26 cellular contexts compared by ENCODE assay signal in genomic region chr4:187840814-187841213, GRCh38.
DNase-seq lines count a peak whose midpoint lies in the region; ATAC-seq and TF ChIP-seq lines count a peak whose summit lies in the region.
"Had no signal": no experiment of that assay in that cellular context is flagged by ENCODE, and none has a peak within 500 bp of the region (broad histone marks: within the 10 kb centered on the region; RNA-seq: fewer than 3 reads in every experiment).

No MANE protein-coding gene starts in this region.

- DNase-seq in ELR (ENCODE audit: low read depth) (peak; percentile 7), M059J (ENCODE audit: low read depth) (peak; percentile 61), brain microvascular endothelial cell (peak; percentile 31), mesenchymal stem cell (peak; percentile 10), SK-N-SH (no peak), inferior parietal cortex (ENCODE audit: extremely low spot score) (no peak)
- DNase-seq: activated CD4-positive, alpha-beta T cell treated with anti-CD3 and anti-CD28 coated beads for 4 hours; activated CD8-positive, alpha-beta memory T cell treated with anti-CD3 and anti-CD28 coated beads for 24 hours; activated T-cell treated with anti-CD3 and anti-CD28 coated beads for 4 hours; amniotic stem cell; hypothalamus; NCI-H1930; NCI-H2171 treated with DMSO at 0.1 percent for 48 hours; NCI-H526 treated with DMSO at 0.1 percent for 48 hours; ovary; SIG-M5; stimulated activated naive CD8-positive, alpha-beta T cell treated with anti-CD3 and anti-CD28 coated beads, Interleukin-15, Interleukin-2, amounts not matched to agents 100 U/mL and 50 U/mL, for 24 hours; uterus; WERI-Rb-1 had no signal

- TF ChIP-seq CTCF in brain microvascular endothelial cell (IDR thresholded peaks at IDR 0.05; ENCODE audit: low read depth, low read length, missing control alignments) (no peak), SK-N-SH (IDR thresholded peaks at IDR 0.05) (no peak)

- in situ Hi-C loops in brain microvascular endothelial cell (cut with HindIII; ENCODE audit: low pct_ligation_motif_present, low sequenced_read_pairs) = no loop called here

- H3K79me1 ChIP-seq in mesenchymal stem cell (replicated peaks; ENCODE audit: low read length, poor library complexity, severe bottlenecking) = no peaks in the 10 kb centered on the region

- no peak overlapping the region for H3K14ac ChIP-seq in mesenchymal stem cell (ENCODE audit: low read length in 2 of 2)

- H3K4me2 ChIP-seq in mesenchymal stem cell (ENCODE audit: low read length, poor library complexity, severe bottlenecking) = no peak overlapping the region
- no peak overlapping the region for H3K4me2 ChIP-seq in SK-N-SH
- H3K4me2 ChIP-seq: BLaER1 had no signal

- no peak overlapping the region for H2BK15ac ChIP-seq in mesenchymal stem cell (ENCODE audit: low read depth, poor library complexity, severe bottlenecking)

- no peak overlapping the region for H4K8ac ChIP-seq in mesenchymal stem cell (ENCODE audit: low read length)

- no peaks in the 10 kb centered on the region for H3F3A ChIP-seq in SK-N-SH (replicated peaks; ENCODE audit: insufficient read depth)

- H3K9ac ChIP-seq in mesenchymal stem cell (ENCODE audit: low read length) = no peak overlapping the region
- no peak overlapping the region for H3K9ac ChIP-seq in SK-N-SH
- H3K9ac ChIP-seq: BLaER1 had no signal

- CTCF ChIA-PET in SK-N-SH (lab: Yijun Ruan, JAX) = no interaction called here

- H2BK12ac ChIP-seq in mesenchymal stem cell (ENCODE audit: low read length in 2 of 2) = no peak overlapping the region

- no peaks in the 10 kb centered on the region for H3K9me2 ChIP-seq in SK-N-SH

- no peak overlapping the region for H3K23ac ChIP-seq in mesenchymal stem cell (ENCODE audit: low read length in 2 of 2)

- WGBS in mesenchymal stem cell = 63% methylated on average over 2 of the region's 2 CpGs
- 15% methylated on average over 2 of the region's 2 CpGs for WGBS in SK-N-SH (ENCODE audit: low lambda C conversion rate)

- H3K79me2 ChIP-seq in SK-N-SH (ENCODE audit: insufficient read depth) = no peaks in the 10 kb centered on the region

- H2AK5ac ChIP-seq in mesenchymal stem cell (ENCODE audit: low read length, severe bottlenecking) = no peak overlapping the region

- H3K9me3 ChIP-seq in mesenchymal stem cell (ENCODE audit: control insufficient read depth, low read length) (no peaks in the 10 kb centered on the region), SK-N-SH (no peaks in the 10 kb centered on the region)
- H3K9me3 ChIP-seq: BLaER1, HAP-1, ovary, thoracic aorta, uterus had no signal

- H3K4me3 ChIP-seq in brain microvascular endothelial cell (ENCODE audit: low read depth, low read length) = no peak overlapping the region
- no peak overlapping the region for H3K4me3 ChIP-seq in mesenchymal stem cell (ENCODE audit: insufficient read depth in 1 of 2, low read depth in 1 of 2, low read length in 2 of 2)
- H3K4me3 ChIP-seq in SK-N-SH (ENCODE audit: low read depth in 2 of 2, low read length in 1 of 2) = no peak overlapping the region
- H3K4me3 ChIP-seq: BLaER1, HAP-1, K562, ovary, skin epidermis, thoracic aorta, uterus had no signal

- no peaks in the 10 kb centered on the region for H4K20me1 ChIP-seq in SK-N-SH (ENCODE audit: insufficient read depth)
- H4K20me1 ChIP-seq: BLaER1 had no signal

- H4K91ac ChIP-seq in mesenchymal stem cell (ENCODE audit: low read length) = no peak overlapping the region

- no peak overlapping the region for H2BK120ac ChIP-seq in mesenchymal stem cell (ENCODE audit: low read depth, low read length)

- H3K36me3 ChIP-seq in brain microvascular endothelial cell (replicated peaks) = no peaks in the 10 kb centered on the region
- H3K36me3 ChIP-seq in mesenchymal stem cell (ENCODE audit: control insufficient read depth in 1 of 2, insufficient read depth in 2 of 2, low read depth in 1 of 2, low read length in 2 of 2) = no peaks in the 10 kb centered on the region
- no peaks in the 10 kb centered on the region for H3K36me3 ChIP-seq in SK-N-SH (replicated peaks in 1 of 2; ENCODE audit: control insufficient read depth in 1 of 2, insufficient read depth in 2 of 2, low read length in 1 of 2)
- H3K36me3 ChIP-seq: BLaER1, HAP-1, ovary, thoracic aorta, uterus, WERI-Rb-1 had no signal

- TF ChIP-seq RAD21 in SK-N-SH (IDR thresholded peaks at IDR 0.05; ENCODE audit: low read length) = no peak

- H3K27ac ChIP-seq in brain microvascular endothelial cell = no peak overlapping the region
- H3K27ac ChIP-seq in mesenchymal stem cell (ENCODE audit: low read length, poor library complexity, severe bottlenecking) = no peak overlapping the region
- H3K27ac ChIP-seq in SK-N-SH (ENCODE audit: low read depth in 2 of 2, low read length in 1 of 2) = no peak overlapping the region
- H3K27ac ChIP-seq: BLaER1, ovary, skin epidermis, thoracic aorta, uterus, WERI-Rb-1 had no signal

- H3K27me3 ChIP-seq in brain microvascular endothelial cell (replicated peaks) (no peaks in the 10 kb centered on the region), mesenchymal stem cell (ENCODE audit: control insufficient read depth in 1 of 2, insufficient read depth in 1 of 2, low read length in 2 of 2) (no peaks in the 10 kb centered on the region), SK-N-SH (ENCODE audit: insufficient read depth) (no peaks in the 10 kb centered on the region)
- H3K27me3 ChIP-seq: BLaER1, ovary, uterus had no signal

- TF ChIP-seq EP300 in SK-N-SH (IDR thresholded peaks at IDR 0.05; ENCODE audit: borderline replicate concordance in 1 of 2, low read depth in 1 of 2, low read length in 1 of 2) = no peak

- H2AFZ ChIP-seq in mesenchymal stem cell (ENCODE audit: low read depth, low read length) (no peak overlapping the region), SK-N-SH (ENCODE audit: low read depth) (no peak overlapping the region)

- H3K18ac ChIP-seq in mesenchymal stem cell (ENCODE audit: low read depth in 1 of 2, low read length in 2 of 2) = no peak overlapping the region

- H3K4me1 ChIP-seq in mesenchymal stem cell (ENCODE audit: control insufficient read depth, insufficient read depth, low read depth, low read length) = no peaks in the 10 kb centered on the region
- H3K4me1 ChIP-seq in SK-N-SH (ENCODE audit: control insufficient read depth in 1 of 2, insufficient read depth in 2 of 2, low read depth in 1 of 2, low read length in 1 of 2) = no peaks in the 10 kb centered on the region
- H3K4me1 ChIP-seq: BLaER1, HAP-1, uterus had no signal

- POLR2A ChIA-PET in SK-N-SH (lab: Yijun Ruan, JAX) = no interaction called here

- no peak overlapping the region for H2BK5ac ChIP-seq in mesenchymal stem cell (ENCODE audit: low read depth, low read length, poor library complexity, severe bottlenecking)

- ATAC-seq in GM21529 (IDR thresholded peaks at IDR 0.05; ENCODE audit: unreplicated experiment) = no peak
- ATAC-seq: K562; Panc1; stimulated activated naive CD8-positive, alpha-beta T cell treated with anti-CD3 and anti-CD28 coated beads, Interleukin-15, Interleukin-2, amounts not matched to agents 100 U/mL and 50 U/mL, for 24 hours had no signal

- no peak overlapping the region for H3K4ac ChIP-seq in mesenchymal stem cell (ENCODE audit: low read depth in 1 of 2, low read length in 2 of 2)

TF ChIP-seq in SK-N-SH, 30 proteins besides CTCF, POLR2A, EP300 and RAD21 (continues in another document):
- TF ChIP-seq FOXJ3 (CRISPR knock-in tag; IDR thresholded peaks at IDR 0.05) (no peak), FOSL2 (IDR thresholded peaks at IDR 0.05; ENCODE audit: borderline replicate concordance, low read depth) (no peak), YY1 (IDR thresholded peaks at IDR 0.05; ENCODE audit: low read depth) (no peak), USF1 (IDR thresholded peaks at IDR 0.05; ENCODE audit: borderline replicate concordance, low read depth) (no peak), FOXM1 (IDR thresholded peaks at IDR 0.05; ENCODE audit: low read depth) (no peak), TCF12 (IDR thresholded peaks at IDR 0.05) (no peak), EZH2phosphoT487 (IDR thresholded peaks at IDR 0.05; ENCODE audit: borderline replicate concordance, low read depth) (no peak), GABPA (IDR thresholded peaks at IDR 0.05; ENCODE audit: low read depth) (no peak), MEF2A (IDR thresholded peaks at IDR 0.05; ENCODE audit: borderline replicate concordance, low read depth) (no peak), PBX3 (IDR thresholded peaks at IDR 0.05) (no peak), CHD2 (IDR thresholded peaks at IDR 0.05; ENCODE audit: low read length, partially characterized antibody) (no peak), IRF3 (IDR thresholded peaks at IDR 0.05; ENCODE audit: low read depth, low read length) (no peak), GATA2 (CRISPR knock-in tag; IDR thresholded peaks at IDR 0.05) (no peak), NFIC (IDR thresholded peaks at IDR 0.05; ENCODE audit: borderline replicate concordance) (no peak), MAX (IDR thresholded peaks at IDR 0.05; ENCODE audit: low read depth) (no peak)

Comparison
In these comparisons a context has a peak if more than half of its experiments do, and no peak if none do; other contexts are left out.
1. DNase-seq: peak in ELR (single experiment), M059J (single experiment), brain microvascular endothelial cell (single experiment) and mesenchymal stem cell (single experiment); none in SK-N-SH (single experiment) and inferior parietal cortex (single experiment).